26 cellular contexts compared by ENCODE assay signal in the genomic region with DNA sequence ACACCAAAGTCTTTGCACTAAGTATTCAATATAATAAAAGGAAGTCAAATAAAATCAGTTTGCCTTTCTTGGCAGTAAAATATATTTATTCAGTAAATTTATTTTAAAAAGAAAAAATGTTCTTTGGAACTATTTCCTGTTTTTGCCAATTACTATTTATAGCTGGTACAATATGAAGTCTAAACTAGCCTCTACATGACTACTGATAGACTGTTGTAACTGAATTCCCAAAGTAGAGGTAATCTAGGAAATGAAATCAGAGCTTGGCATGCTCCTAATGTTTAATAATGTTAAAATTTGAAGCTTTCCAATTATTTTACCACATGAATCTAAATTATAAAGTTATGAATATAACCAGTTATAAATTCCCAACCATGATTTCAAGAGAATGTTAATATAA.
"Had no signal": no experiment of that assay in that cellular context is flagged by ENCODE, and none has a peak within 500 bp of the region (broad histone marks: within the 10 kb centered on the region; RNA-seq: fewer than 3 reads in every experiment).

No MANE protein-coding gene starts in this region.

- H3K4me3 ChIP-seq: breast epithelium, esophagus squamous epithelium, ovary, prostate gland, right atrium auricular region, skin epidermis, thyroid gland, upper lobe of right lung had no signal

- H3K27ac ChIP-seq: breast epithelium, foreskin keratinocyte, neutrophil, ovary, prostate gland, upper lobe of right lung had no signal

- H3K9me3 ChIP-seq: esophagus squamous epithelium, neutrophil, ovary, prostate gland, thyroid gland, upper lobe of right lung had no signal

- H3K27ac Mint-ChIP-seq: activated naive CD8-positive, alpha-beta T cell; activated T-cell treated with anti-CD3 and anti-CD28 coated beads, Interleukin-2, amount 50 U/mL, for 24 hours; activated T-helper 17 cell treated with anti-CD3 and anti-CD28 coated beads, Interleukin-2, amount 50 U/mL, for 72 hours; dendritic cell treated with granulocyte-macrophage colony-stimulating factor and Interleukin-4, amounts not matched to agents 40 ng/mL and 50 ng/mL, for 4 days; memory B cell; nephron; stimulated activated naive CD8-positive, alpha-beta T cell treated with anti-CD3 and anti-CD28 coated beads, Interleukin-15, Interleukin-2, amounts not matched to agents 100 ng/mL and 50 ng/mL, for 24 hours; T-cell; T-helper 2 cell treated with Interferon-gamma antibody and Interleukin-4, amounts not matched to agents 5 μg/mL and 100 μg/mL, for 36 hours; WTC11 had no signal

- ATAC-seq: activated T-helper 17 cell treated with anti-CD3 and anti-CD28 coated beads, Interleukin-2, amount 50 U/mL, for 72 hours; foreskin keratinocyte; left ventricle myocardium superior; T-cell; upper lobe of right lung; WTC11 had no signal

- H3K27me3 ChIP-seq: breast epithelium, esophagus squamous epithelium, foreskin keratinocyte, neutrophil, ovary, right atrium auricular region, thyroid gland, upper lobe of right lung had no signal

- H3K4me1 ChIP-seq: breast epithelium, prostate gland, right atrium auricular region, upper lobe of right lung had no signal

- H3K9me3 Mint-ChIP-seq: T-helper 2 cell treated with Interferon-gamma antibody and Interleukin-4, amounts not matched to agents 5 μg/mL and 100 μg/mL, for 36 hours had no signal

- H3K36me3 ChIP-seq: breast epithelium, esophagus squamous epithelium, neutrophil, ovary, prostate gland, right atrium auricular region, thyroid gland, upper lobe of right lung had no signal

- DNase-seq: activated T-cell treated with anti-CD3 and anti-CD28 coated beads, Interleukin-2, amount 50 U/mL, for 24 hours; amniotic stem cell; effector memory CD4-positive, alpha-beta T cell; esophagus squamous epithelium; kidney glomerular epithelial cell; left ventricle myocardium superior; ovary; stimulated activated CD4-positive, alpha-beta T cell treated with anti-CD3 and anti-CD28 coated beads, Interleukin-1b, Interleukin-23, amount 100 ng/mL, for 48 hours; substantia nigra; T-cell; thyroid gland; upper lobe of right lung had no signal

- H3K36me3 Mint-ChIP-seq: activated naive CD8-positive, alpha-beta T cell; memory B cell; T-cell had no signal
